In genomic region chr6:18122128-18123093, GRCh38 we compare ENCODE assay signal across 8 cellular contexts. TPM values are rescaled to one million over a fixed set of nuclear protein-coding genes. Genes with fewer than 3 reads are reported as not detected.
A peak's percentile ranks its signal among the peaks of the same experiment; 100 is the strongest.
DNase-seq lines count a peak whose midpoint lies in the region; ATAC-seq and TF ChIP-seq lines count a peak whose summit lies in the region.

TSS of gene NHLRC1 (minus strand) at chr6:18122677. CDS start at chr6:18122606, 71 bp downstream.

- POLR2A ChIA-PET in PC-9 (lab: Charles Lee; ENCODE audit: unreplicated experiment), result no interaction called here

- no peaks in the 10 kb centered on the region for H3K79me2 ChIP-seq in PC-9 (ENCODE audit: low read depth)

- DNase-seq in Ammon's horn (ENCODE audit: low spot score) (peak; percentile 93), PC-9 (peak; percentile 42 to 88), activated gamma-delta T cell (lab: John Stamatoyannopoulos, UW) (peak; percentile 43), fibroblast of villous mesenchyme (ENCODE audit: low read depth) (peak; percentile 89), nephron progenitor cell (peak; percentile 87)
- peak; percentile 70 for DNase-seq in stimulated activated naive CD4-positive, alpha-beta T cell treated with Interleukin-2 at 50 U/mL for 16 hours (lab: John Stamatoyannopoulos, UW)

- peak within 1 kb of the TSS; percentile 19; the same call in 1 of the 2 replicates for H3K4me3 ChIP-seq in PC-9
- H3K4me3 ChIP-seq in fibroblast of villous mesenchyme (ENCODE audit: low read depth, low read length), result peak within 1 kb of the TSS; percentile 64

- no peaks in the 10 kb centered on the region for H3K9me2 ChIP-seq in PC-9 (ENCODE audit: insufficient read depth)

- BruUV-seq in PC-9 (replicated peaks; lab: Mats Ljungman, UMichigan), result no TSS peak

- H3K27ac Mint-ChIP-seq in nephron progenitor cell, result no peak within 1 kb of the TSS

- H3K27me3 Mint-ChIP-seq in nephron progenitor cell (ENCODE audit: low read depth, poor library complexity), result peaks cover 60% of the 10 kb centered on the region

- no peaks in the 10 kb centered on the region for H3K4me1 ChIP-seq in PC-9 (replicated peaks; ENCODE audit: insufficient read depth)

- H4K20me1 ChIP-seq in PC-9 (ENCODE audit: insufficient read depth), result no peaks in the 10 kb centered on the region

- intact Hi-C loops in PC-9 (cut with micrococcal nuclease; ENCODE audit: unreplicated experiment), result loop anchor here (1.0 to 10.0 kb wide), 6 partner anchors 134 to 538 kb away; no protein-coding TSS in a partner anchor

- TF ChIP-seq CTCF in PC-9 (conservative IDR thresholded peaks at IDR 0.05), result peak; percentile 76
- TF ChIP-seq CTCF in fibroblast of villous mesenchyme (IDR thresholded peaks at IDR 0.05; ENCODE audit: insufficient read depth, low read depth, low read length), result peak; percentile 94
- peak; percentile 72 for TF ChIP-seq CTCF in nephron progenitor cell (IDR thresholded peaks at IDR 0.05)

- H3K4me3 Mint-ChIP-seq in nephron progenitor cell, result peak within 1 kb of the TSS; percentile 76

- no peaks in the 10 kb centered on the region for H3F3A ChIP-seq in PC-9 (ENCODE audit: insufficient read depth, low read depth)

- ATAC-seq in GM19324 (IDR thresholded peaks at IDR 0.05; ENCODE audit: low FRiP score, unreplicated experiment), result peak; percentile 98
- ATAC-seq in HG03469 (IDR thresholded peaks at IDR 0.05; ENCODE audit: unreplicated experiment), result peak; percentile 96

- no peaks in the 10 kb centered on the region for H3K36me3 ChIP-seq in PC-9 (ENCODE audit: low read depth)

- H3K36me3 Mint-ChIP-seq in nephron progenitor cell (ENCODE audit: low read depth), result no peaks in the 10 kb centered on the region

- no peak within 1 kb of the TSS for H3K27ac ChIP-seq in PC-9

- H2AFZ ChIP-seq in PC-9, result no peak within 1 kb of the TSS

- H3K4me2 ChIP-seq in PC-9, result peak within 1 kb of the TSS; percentile 49

- no peaks in the 10 kb centered on the region for H3K27me3 ChIP-seq in PC-9 (ENCODE audit: insufficient read depth, low read depth)

- H3K9me3 Mint-ChIP-seq in nephron progenitor cell, result no peaks in the 10 kb centered on the region

- CTCF ChIA-PET in PC-9 (lab: Charles Lee), result interaction anchor here (0.5 to 1.5 kb wide), 5 partner anchors 22 to 408 kb away, joined by 3 to 6 read pairs (median 5); partner anchors contain the start of gene KIF13A

- H3K9me3 ChIP-seq in PC-9 (ENCODE audit: insufficient read depth, low read depth), result no peaks in the 10 kb centered on the region

- peaks cover 4% of the 10 kb centered on the region for H3K4me1 Mint-ChIP-seq in nephron progenitor cell

RNA-seq across cellular contexts. Expression of gene NHLRC1, which starts in this region (rescaled TPM):
- total RNA-seq in PC-9 (2021) (0.90 and 1.0 TPM in 2 replicates), fibroblast of villous mesenchyme (1.7 and 2.6 TPM in 2 replicates)

Comparison
In these comparisons a context has a peak if more than half of its experiments do, and no peak if none do; other contexts are left out.
1. DNase-seq: peak in every context shown above with its lines; median percentile 93 in Ammon's horn; 89 in fibroblast of villous mesenchyme; 87 in nephron progenitor cell; 70 in stimulated activated naive CD4-positive, alpha-beta T cell treated with Interleukin-2 at 50 U/mL for 16 hours; 65 in PC-9; 43 in activated gamma-delta T cell.